Comparison of ENCODE assay signal across 14 cellular contexts in the genomic region with DNA sequence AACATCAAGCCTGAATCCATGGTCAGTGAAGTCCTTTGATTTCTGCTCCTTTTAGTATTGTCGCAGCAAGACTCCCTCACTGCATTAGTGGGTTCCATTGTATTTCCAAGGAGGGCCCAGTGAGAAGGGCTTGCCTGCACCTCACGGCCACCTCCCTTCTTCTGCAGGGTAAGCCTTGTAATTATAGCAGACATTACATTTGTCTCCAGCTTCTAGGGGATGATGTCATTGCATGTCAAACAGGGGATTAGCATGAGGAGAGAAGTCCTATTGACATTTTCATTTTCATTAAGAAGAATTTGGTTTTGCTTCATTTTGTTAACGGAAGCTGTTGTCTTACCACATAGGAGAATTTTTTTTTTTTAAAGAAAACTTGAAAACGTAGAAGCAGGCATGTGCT. TPM values are rescaled to one million over a fixed set of nuclear protein-coding genes. Genes with fewer than 3 reads are reported as not detected.
A peak's percentile ranks its signal among the peaks of the same experiment; 100 is the strongest.
DNase-seq lines count a peak whose midpoint lies in the region; ATAC-seq and TF ChIP-seq lines count a peak whose summit lies in the region.
"Had no signal": no experiment of that assay in that cellular context is flagged by ENCODE, and none has a peak within 500 bp of the region (broad histone marks: within the 10 kb centered on the region; RNA-seq: fewer than 3 reads in every experiment).

No MANE protein-coding gene starts in this region.

- no peak overlapping the region for H3K4me3 Mint-ChIP-seq in H9
- H3K4me3 Mint-ChIP-seq in endothelial cell (ENCODE audit: unreplicated experiment) = peak overlapping the region; percentile 17
- H3K4me3 Mint-ChIP-seq: CD4-positive, alpha-beta memory T cell; stimulated activated naive CD8-positive, alpha-beta T cell treated with anti-CD3 and anti-CD28 coated beads, Interleukin-15, Interleukin-2, amounts not matched to agents 100 ng/mL and 50 ng/mL, for 24 hours had no signal

- H4K20me1 ChIP-seq in H9 (ENCODE audit: control insufficient read depth, insufficient read depth, insufficient read length) = no peaks in the 10 kb centered on the region

- no peak for ATAC-seq in HG02610 (IDR thresholded peaks at IDR 0.05; ENCODE audit: unreplicated experiment)

- H2BK20ac ChIP-seq in H9 (ENCODE audit: low read depth, low read length, poor library complexity, severe bottlenecking) = no peak overlapping the region

- H3K18ac ChIP-seq in H9 (ENCODE audit: insufficient read length, low read depth, low read length) (no peak overlapping the region), neuronal stem cell (ENCODE audit: low read length) (no peak overlapping the region)

- H3K27me3 Mint-ChIP-seq in H9 (ENCODE audit: low read depth) (no peaks in the 10 kb centered on the region), endothelial cell (ENCODE audit: unreplicated experiment) (no peaks in the 10 kb centered on the region)
- H3K27me3 Mint-ChIP-seq: progenitor cell of endocrine pancreas had no signal

- H4K91ac ChIP-seq in H9 (ENCODE audit: insufficient read length, low read depth, low read length) (no peak overlapping the region), neuronal stem cell (ENCODE audit: low read depth, low read length, poor library complexity) (no peak overlapping the region)

- H3K4me1 ChIP-seq in H9 (ENCODE audit: insufficient read depth, low read length) (peaks cover 6% of the 10 kb centered on the region; the same call in 1 of the 2 replicates), neuronal stem cell (ENCODE audit: control insufficient read depth in 2 of 2, insufficient read depth in 1 of 2, low read depth in 1 of 2, low read length in 2 of 2) (peaks cover 21 to 36% of the 10 kb centered on the region in 2 donors)

- H3K27me3 ChIP-seq in H9 (ENCODE audit: insufficient read depth, low read length) (no peaks in the 10 kb centered on the region), neuronal stem cell (ENCODE audit: control insufficient read depth in 3 of 3, insufficient read depth in 3 of 3, low read depth in 1 of 3, low read length in 3 of 3) (no peaks in the 10 kb centered on the region)

- no peak overlapping the region for H3K56ac ChIP-seq in H9 (ENCODE audit: insufficient read length, low read depth, low read length)

- H2AK5ac ChIP-seq in H9 (ENCODE audit: insufficient read length, low read length) = no peak overlapping the region
- H2AK5ac ChIP-seq in neuronal stem cell (ENCODE audit: low read depth, low read length) = no peak overlapping the region

- H3K4me2 ChIP-seq in H9 (ENCODE audit: insufficient read depth, insufficient read length, low read length) = no peak overlapping the region
- H3K4me2 ChIP-seq in neuronal stem cell (ENCODE audit: insufficient read depth, low read length, poor library complexity, severe bottlenecking) = no peak overlapping the region

- H3K27ac ChIP-seq in H9 (ENCODE audit: insufficient read length, low read depth, low read length) (no peak overlapping the region), neuronal stem cell (replicated peaks; ENCODE audit: low read length) (peak overlapping the region; percentile 72)

- H3K9me3 ChIP-seq in H9 (ENCODE audit: control insufficient read depth, low read depth, low read length) = no peaks in the 10 kb centered on the region
- H3K9me3 ChIP-seq in neuronal stem cell (replicated peaks in 1 of 2; ENCODE audit: control insufficient read depth in 2 of 2, insufficient read depth in 1 of 2, low read depth in 1 of 2, low read length in 2 of 2) = no peaks in the 10 kb centered on the region
- H3K9me3 ChIP-seq: heart right ventricle had no signal

- H3K79me2 ChIP-seq in H9 (ENCODE audit: insufficient read depth, low read length) = peaks cover 5% of the 10 kb centered on the region; the same call in 1 of the 2 replicates

- H3K4me1 Mint-ChIP-seq in H9 = peaks cover 17 to 23% of the 10 kb centered on the region in 2 experiments
- peaks cover 33% of the 10 kb centered on the region for H3K4me1 Mint-ChIP-seq in endothelial cell (ENCODE audit: unreplicated experiment)

- H4K5ac ChIP-seq in H9 (ENCODE audit: insufficient read length, low read depth, low read length) = no peak overlapping the region

- no peak overlapping the region for H4K8ac ChIP-seq in H9 (replicated peaks; ENCODE audit: insufficient read length, low read depth, low read length)
- H4K8ac ChIP-seq in neuronal stem cell (ENCODE audit: low read depth, low read length) = no peak overlapping the region

- H2BK5ac ChIP-seq in H9 (ENCODE audit: insufficient read length, low read length) (no peak overlapping the region), neuronal stem cell (ENCODE audit: low read length) (no peak overlapping the region)

- H3K36me3 Mint-ChIP-seq in H9 (ENCODE audit: insufficient read depth in 1 of 3, low read depth in 3 of 3) (peaks cover 0 to 4% (median 2%) of the 10 kb centered on the region in 3 experiments; a peak in 3 of 7 replicates), endothelial cell (ENCODE audit: low read depth, unreplicated experiment) (peaks cover 7% of the 10 kb centered on the region)
- H3K36me3 Mint-ChIP-seq: CD4-positive, alpha-beta memory T cell had no signal

- H3K9ac ChIP-seq in H9 (ENCODE audit: extremely low read depth, insufficient read length, low read length) (no peak overlapping the region), neuronal stem cell (ENCODE audit: low read depth, low read length, poor library complexity) (no peak overlapping the region)

- H3K14ac ChIP-seq in H9 (ENCODE audit: insufficient read depth, low read length) = no peak overlapping the region
- H3K14ac ChIP-seq in neuronal stem cell (ENCODE audit: low read length) = no peak overlapping the region

- H3K9me3 Mint-ChIP-seq in H9 (no peaks in the 10 kb centered on the region), endothelial cell (ENCODE audit: unreplicated experiment) (no peaks in the 10 kb centered on the region)
- H3K9me3 Mint-ChIP-seq: CD4-positive, alpha-beta memory T cell; stimulated activated naive CD8-positive, alpha-beta T cell treated with anti-CD3 and anti-CD28 coated beads, Interleukin-15, Interleukin-2, amounts not matched to agents 100 ng/mL and 50 ng/mL, for 24 hours had no signal

- H3K4ac ChIP-seq in H9 (ENCODE audit: low read depth, low read length) (no peak overlapping the region), neuronal stem cell (ENCODE audit: low read length) (no peak overlapping the region)

- H3K23ac ChIP-seq in H9 (ENCODE audit: insufficient read length, low read depth, low read length) (no peak overlapping the region), neuronal stem cell (ENCODE audit: low read depth, low read length, poor library complexity) (no peak overlapping the region)

- peaks cover 6% of the 10 kb centered on the region for H3K79me1 ChIP-seq in H9 (ENCODE audit: insufficient read depth, low read depth, low read length, poor library complexity, severe bottlenecking)
- peaks cover 4% of the 10 kb centered on the region for H3K79me1 ChIP-seq in neuronal stem cell (ENCODE audit: low read depth, low read length)

- H3K23me2 ChIP-seq in H9 (ENCODE audit: insufficient read length, low read depth, low read length, poor library complexity, severe bottlenecking) = no peaks in the 10 kb centered on the region

- H2AFZ ChIP-seq in H9 (ENCODE audit: low read length) (no peak overlapping the region), neuronal stem cell (ENCODE audit: low read length) (no peak overlapping the region)

- H3K36me3 ChIP-seq in neuronal stem cell (replicated peaks in 1 of 2; ENCODE audit: control insufficient read depth in 2 of 2, insufficient read depth in 2 of 2, low read length in 2 of 2) = peaks cover 2 to 95% of the 10 kb centered on the region in 2 donors

- TF ChIP-seq CTCF in H9 (conservative IDR thresholded peaks at IDR 0.05) (no peak), endothelial cell (IDR thresholded peaks at IDR 0.05; ENCODE audit: unreplicated experiment) (no peak)

- no peak overlapping the region for H2BK12ac ChIP-seq in H9 (ENCODE audit: insufficient read length, low read depth, low read length)
- H2BK12ac ChIP-seq in neuronal stem cell (ENCODE audit: low read length) = no peak overlapping the region

- no peak overlapping the region for H2BK120ac ChIP-seq in H9 (ENCODE audit: low read depth, low read length, poor library complexity, severe bottlenecking)
- no peak overlapping the region for H2BK120ac ChIP-seq in neuronal stem cell (ENCODE audit: low read depth, low read length)

- no peak overlapping the region for H3K4me3 ChIP-seq in neuronal stem cell (ENCODE audit: low read length in 2 of 2)
- H3K4me3 ChIP-seq: heart right ventricle, lung had no signal

- WGBS in H9 (ENCODE audit: extremely low coverage, insufficient read length, low lambda C conversion rate) = no CpG with 5 or more reads among the region's 4 CpGs
- no CpG with 5 or more reads among the region's 4 CpGs for WGBS in neuronal stem cell (ENCODE audit: extremely low coverage in 2 of 2, insufficient read length in 2 of 2, insufficient replicate concordance in 1 of 2), 2 donors

- no peak for DNase-seq in H9
- peak; percentile 79 for DNase-seq in NCI-H69 (lab: John Stamatoyannopoulos, UW)
- no peak for DNase-seq in endothelial cell (ENCODE audit: low spot score)
- DNase-seq in neuronal stem cell (ENCODE audit: low spot score) = peak; percentile 42
- no peak for DNase-seq in activated gamma-delta T cell (lab: John Stamatoyannopoulos, UW)
- no peak for DNase-seq in RPMI8226
- DNase-seq: CD4-positive, alpha-beta memory T cell; heart right ventricle; NCI-H1105; stimulated activated CD4-positive, alpha-beta T cell treated with anti-CD3 and anti-CD28 coated beads, Interleukin-4, amount 100 ng/mL, for 4 hours had no signal

- H2BK15ac ChIP-seq in H9 (ENCODE audit: low read depth, low read length) (no peak overlapping the region), neuronal stem cell (ENCODE audit: low read length) (no peak overlapping the region)

- H3K27ac Mint-ChIP-seq in H9 (peak overlapping the region; percentile 14 to 80 (median 54); a peak in 3 of 7 replicates), endothelial cell (ENCODE audit: unreplicated experiment) (no peak overlapping the region)
- H3K27ac Mint-ChIP-seq: CD4-positive, alpha-beta memory T cell; progenitor cell of endocrine pancreas; stimulated activated naive CD8-positive, alpha-beta T cell treated with anti-CD3 and anti-CD28 coated beads, Interleukin-15, Interleukin-2, amounts not matched to agents 100 ng/mL and 50 ng/mL, for 24 hours had no signal

- H3T11ph ChIP-seq in H9 (ENCODE audit: low read length) = no peak overlapping the region

RNA-seq across cellular contexts. Expression of a gene that starts 27.0 kb away (rescaled TPM):
- total RNA-seq in H9 (2021) (67.1 and 67.5 TPM in 2 replicates), endothelial cell (ENCODE audit: unreplicated experiment) (251 TPM)
- 46.3 TPM for polyA plus RNA-seq in neuronal stem cell (2013, experiment 1 of 2)
- polyA plus RNA-seq in neuronal stem cell (2013, experiment 2 of 2) = 51.7 TPM
- total RNA-seq: CD4-positive, alpha-beta memory T cell had no signal

Comparison
In these comparisons a context has a peak if more than half of its experiments do, and no peak if none do; other contexts are left out.
1. DNase-seq: peak in NCI-H69 (single experiment) and neuronal stem cell (single experiment); none in H9 (single experiment), endothelial cell (single experiment), activated gamma-delta T cell (single experiment) and RPMI8226 (single experiment).